20 cellular contexts compared by ENCODE assay signal in genomic region chr11:10428453-10428852, GRCh38.
"Had no signal": no experiment of that assay in that cellular context is flagged by ENCODE, and none has a peak within 500 bp of the region (broad histone marks: within the 10 kb centered on the region; RNA-seq: fewer than 3 reads in every experiment).

No MANE protein-coding gene starts in this region.

- H3K27ac ChIP-seq: coronary artery, foreskin keratinocyte, heart left ventricle, neural progenitor cell, ovary, right atrium auricular region, sigmoid colon, skin epidermis had no signal

- H3K4me3 ChIP-seq: coronary artery, heart left ventricle, neural progenitor cell, ovary, right atrium auricular region, sigmoid colon, skin epidermis had no signal

- ATAC-seq: foreskin keratinocyte; heart left ventricle; left lobe of liver; natural killer cell; stimulated activated naive B cell treated with anti-CD40 and anti-IgM and Interleukin-4, amounts not matched to agents 10 μg/mL and 1 μg/mL and 100 μg/mL, for 72 hours had no signal

- H3K9me3 ChIP-seq: ovary, sigmoid colon had no signal

- H3K4me2 ChIP-seq: neural progenitor cell had no signal

- DNase-seq: effector CD4-positive, alpha-beta T cell; endodermal cell; foreskin keratinocyte; heart left ventricle; hippocampal formation; islet precursor cell; mammary epithelial cell; natural killer cell; nucleus accumbens; ovary; sigmoid colon; stimulated activated CD4-positive, alpha-beta T cell treated with anti-CD3 and anti-CD28 coated beads, Interleukin-2, amount 100 ng/mL, for 24 hours; stimulated activated CD4-positive, alpha-beta T cell treated with anti-CD3 and anti-CD28 coated beads, Interleukin-4, amount 100 ng/mL, for 4 hours; stimulated activated naive B cell treated with anti-CD40 and anti-IgM and Interleukin-4, amounts not matched to agents 10 μg/mL and 1 μg/mL and 100 μg/mL, for 72 hours; trophoblast cell had no signal

- H3K4me1 ChIP-seq: foreskin keratinocyte, heart left ventricle, neural progenitor cell, right atrium auricular region, sigmoid colon had no signal

- H3K36me3 ChIP-seq: heart left ventricle, neural progenitor cell, ovary, right atrium auricular region, sigmoid colon had no signal

- H3K9ac ChIP-seq: neural progenitor cell had no signal

- H3K27me3 ChIP-seq: foreskin keratinocyte, neural progenitor cell, ovary, right atrium auricular region, sigmoid colon had no signal

- H2AFZ ChIP-seq: neural progenitor cell had no signal
